ENCODE assay signal across 1 cellular context in the genomic region with DNA sequence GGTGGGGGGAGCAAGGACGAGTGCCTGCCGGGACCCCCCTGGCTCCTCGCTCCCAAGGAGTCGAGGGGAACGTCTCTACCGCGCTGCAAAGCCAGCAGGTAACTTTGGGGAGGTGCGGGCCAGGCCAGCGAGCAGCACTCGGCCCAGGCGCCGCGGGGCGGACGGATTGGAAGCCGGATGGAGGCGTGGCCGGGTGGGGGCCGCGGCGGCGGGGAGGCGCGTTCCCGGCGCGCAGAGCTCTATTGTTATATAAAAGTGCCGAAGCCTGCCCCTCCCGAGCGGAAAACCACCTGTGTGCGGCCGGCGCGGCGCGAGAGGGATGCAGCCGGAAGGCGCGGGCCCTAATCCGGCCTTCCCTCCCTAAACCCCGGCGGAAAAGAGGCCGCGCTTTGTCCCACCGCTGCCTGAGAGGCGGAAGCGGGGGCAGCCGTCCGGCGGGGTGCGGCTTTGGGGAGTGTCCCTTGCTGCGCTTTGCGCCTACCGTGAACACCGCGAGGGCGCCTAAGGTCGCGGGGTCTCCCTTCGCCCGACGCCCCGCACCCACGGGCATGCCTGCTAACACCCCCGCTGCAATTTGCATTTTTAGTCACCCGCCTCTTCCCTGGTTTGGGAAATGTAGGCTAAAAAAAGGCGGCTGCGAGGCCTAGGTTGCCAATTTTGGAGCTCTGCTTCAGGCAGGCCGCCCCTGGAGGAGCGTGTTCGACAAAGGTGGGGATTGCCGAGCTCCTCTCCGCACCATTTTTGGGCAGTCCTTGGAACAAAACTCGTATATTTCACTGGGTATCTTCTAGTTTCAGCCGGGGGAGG.
TF ChIP-seq lines count a peak whose summit lies in the region.

No MANE protein-coding gene starts in this region.

TF ChIP-seq in HepG2, 621 proteins besides CTCF, POLR2A, EP300 and RAD21 (continued from another document):
- TF ChIP-seq, protein P1, sequence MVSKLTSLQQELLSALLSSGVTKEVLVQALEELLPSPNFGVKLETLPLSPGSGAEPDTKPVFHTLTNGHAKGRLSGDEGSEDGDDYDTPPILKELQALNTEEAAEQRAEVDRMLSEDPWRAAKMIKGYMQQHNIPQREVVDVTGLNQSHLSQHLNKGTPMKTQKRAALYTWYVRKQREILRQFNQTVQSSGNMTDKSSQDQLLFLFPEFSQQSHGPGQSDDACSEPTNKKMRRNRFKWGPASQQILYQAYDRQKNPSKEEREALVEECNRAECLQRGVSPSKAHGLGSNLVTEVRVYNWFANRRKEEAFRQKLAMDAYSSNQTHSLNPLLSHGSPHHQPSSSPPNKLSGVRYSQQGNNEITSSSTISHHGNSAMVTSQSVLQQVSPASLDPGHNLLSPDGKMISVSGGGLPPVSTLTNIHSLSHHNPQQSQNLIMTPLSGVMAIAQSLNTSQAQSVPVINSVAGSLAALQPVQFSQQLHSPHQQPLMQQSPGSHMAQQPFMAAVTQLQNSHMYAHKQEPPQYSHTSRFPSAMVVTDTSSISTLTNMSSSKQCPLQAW (CRISPR knock-in tag; IDR thresholded peaks at IDR 0.05), result no peak; the same call in 1 of the 2 replicates
- TF ChIP-seq ZNF205 (CRISPR knock-in tag; IDR thresholded peaks at IDR 0.05) (no peak; the same call in 1 of the 2 replicates), CCDC6 (CRISPR knock-in tag; IDR thresholded peaks at IDR 0.05) (peak; percentile 66), AGO2 (optimal IDR thresholded peaks at IDR 0.05; ENCODE audit: low read depth, low read length) (peak; percentile 97), SNAPC2 (CRISPR knock-in tag; IDR thresholded peaks at IDR 0.05) (peak; percentile 14; the same call in 1 of the 2 replicates), ZNF383 (CRISPR knock-in tag; IDR thresholded peaks at IDR 0.05; ENCODE audit: borderline replicate concordance) (no peak), ZNF501 (CRISPR knock-in tag; IDR thresholded peaks at IDR 0.05) (peak; percentile 64), HOXA7 (CRISPR knock-in tag; IDR thresholded peaks at IDR 0.05) (no peak), NFYC (CRISPR knock-in tag; IDR thresholded peaks at IDR 0.05) (no peak), PAWR (CRISPR knock-in tag; IDR thresholded peaks at IDR 0.05; ENCODE audit: borderline replicate concordance) (no peak), ZC3H13 (CRISPR knock-in tag; IDR thresholded peaks at IDR 0.05) (peak; percentile 80; the same call in 1 of the 2 replicates), ZFY (CRISPR knock-in tag; IDR thresholded peaks at IDR 0.05) (peak; percentile 85), KDM1A (CRISPR knock-in tag; IDR thresholded peaks at IDR 0.05) (no peak; the same call in 1 of the 2 replicates), THYN1 (CRISPR knock-in tag; IDR thresholded peaks at IDR 0.05; ENCODE audit: borderline replicate concordance, low read depth) (peak; percentile 49; the same call in 1 of the 2 replicates), ZNF878 (CRISPR knock-in tag; IDR thresholded peaks at IDR 0.05) (peak; percentile 72; the same call in 1 of the 2 replicates), DR1 (CRISPR knock-in tag; IDR thresholded peaks at IDR 0.05) (peak; percentile 8; the same call in 1 of the 2 replicates), ZNF460 (CRISPR knock-in tag; IDR thresholded peaks at IDR 0.05; ENCODE audit: borderline replicate concordance) (0 out of 2 replicates have a peak, but pooled peaks have one; percentile 29), MED8 (CRISPR knock-in tag; IDR thresholded peaks at IDR 0.05; ENCODE audit: insufficient replicate concordance) (peak; percentile 96), ZNF446 (CRISPR knock-in tag; IDR thresholded peaks at IDR 0.05) (no peak), TCF7 (IDR thresholded peaks at IDR 0.05; ENCODE audit: low read depth) (peak; percentile 85), ZNF432 (CRISPR knock-in tag; IDR thresholded peaks at IDR 0.05; ENCODE audit: borderline replicate concordance) (no peak), ZNF772 (CRISPR knock-in tag; IDR thresholded peaks at IDR 0.05) (peak; percentile 40; the same call in 1 of the 2 replicates), CENPX (CRISPR knock-in tag; IDR thresholded peaks at IDR 0.05) (no peak), ZBTB21 (CRISPR knock-in tag; IDR thresholded peaks at IDR 0.05) (no peak; the same call in 1 of the 2 replicates), ZNF562 (CRISPR knock-in tag; IDR thresholded peaks at IDR 0.05; ENCODE audit: borderline replicate concordance) (peak; percentile 29; the same call in 1 of the 2 replicates), HOXA5 (CRISPR knock-in tag; IDR thresholded peaks at IDR 0.05) (no peak), ZKSCAN1 (IDR thresholded peaks at IDR 0.05; ENCODE audit: low read length) (no peak), KLF12 (CRISPR knock-in tag; IDR thresholded peaks at IDR 0.05; ENCODE audit: borderline replicate concordance) (no peak; the same call in none of the 2 replicates), SP140L (CRISPR knock-in tag; IDR thresholded peaks at IDR 0.05; ENCODE audit: borderline replicate concordance) (no peak), AGO1 (IDR thresholded peaks at IDR 0.05; ENCODE audit: low read depth, low read length, poor library complexity, severe bottlenecking) (no peak)
- TF ChIP-seq, protein P2, sequence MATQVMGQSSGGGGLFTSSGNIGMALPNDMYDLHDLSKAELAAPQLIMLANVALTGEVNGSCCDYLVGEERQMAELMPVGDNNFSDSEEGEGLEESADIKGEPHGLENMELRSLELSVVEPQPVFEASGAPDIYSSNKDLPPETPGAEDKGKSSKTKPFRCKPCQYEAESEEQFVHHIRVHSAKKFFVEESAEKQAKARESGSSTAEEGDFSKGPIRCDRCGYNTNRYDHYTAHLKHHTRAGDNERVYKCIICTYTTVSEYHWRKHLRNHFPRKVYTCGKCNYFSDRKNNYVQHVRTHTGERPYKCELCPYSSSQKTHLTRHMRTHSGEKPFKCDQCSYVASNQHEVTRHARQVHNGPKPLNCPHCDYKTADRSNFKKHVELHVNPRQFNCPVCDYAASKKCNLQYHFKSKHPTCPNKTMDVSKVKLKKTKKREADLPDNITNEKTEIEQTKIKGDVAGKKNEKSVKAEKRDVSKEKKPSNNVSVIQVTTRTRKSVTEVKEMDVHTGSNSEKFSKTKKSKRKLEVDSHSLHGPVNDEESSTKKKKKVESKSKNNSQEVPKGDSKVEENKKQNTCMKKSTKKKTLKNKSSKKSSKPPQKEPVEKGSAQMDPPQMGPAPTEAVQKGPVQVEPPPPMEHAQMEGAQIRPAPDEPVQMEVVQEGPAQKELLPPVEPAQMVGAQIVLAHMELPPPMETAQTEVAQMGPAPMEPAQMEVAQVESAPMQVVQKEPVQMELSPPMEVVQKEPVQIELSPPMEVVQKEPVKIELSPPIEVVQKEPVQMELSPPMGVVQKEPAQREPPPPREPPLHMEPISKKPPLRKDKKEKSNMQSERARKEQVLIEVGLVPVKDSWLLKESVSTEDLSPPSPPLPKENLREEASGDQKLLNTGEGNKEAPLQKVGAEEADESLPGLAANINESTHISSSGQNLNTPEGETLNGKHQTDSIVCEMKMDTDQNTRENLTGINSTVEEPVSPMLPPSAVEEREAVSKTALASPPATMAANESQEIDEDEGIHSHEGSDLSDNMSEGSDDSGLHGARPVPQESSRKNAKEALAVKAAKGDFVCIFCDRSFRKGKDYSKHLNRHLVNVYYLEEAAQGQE (IDR thresholded peaks at IDR 0.05; ENCODE audit: borderline replicate concordance in 1 of 2, low read depth in 1 of 2, low read length in 2 of 2), result no peak; a peak in 1 of 4 replicates
- TF ChIP-seq, protein P3, sequence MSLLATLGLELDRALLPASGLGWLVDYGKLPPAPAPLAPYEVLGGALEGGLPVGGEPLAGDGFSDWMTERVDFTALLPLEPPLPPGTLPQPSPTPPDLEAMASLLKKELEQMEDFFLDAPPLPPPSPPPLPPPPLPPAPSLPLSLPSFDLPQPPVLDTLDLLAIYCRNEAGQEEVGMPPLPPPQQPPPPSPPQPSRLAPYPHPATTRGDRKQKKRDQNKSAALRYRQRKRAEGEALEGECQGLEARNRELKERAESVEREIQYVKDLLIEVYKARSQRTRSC (CRISPR knock-in tag; IDR thresholded peaks at IDR 0.05; ENCODE audit: low read depth), result no peak
- TF ChIP-seq, protein P4, sequence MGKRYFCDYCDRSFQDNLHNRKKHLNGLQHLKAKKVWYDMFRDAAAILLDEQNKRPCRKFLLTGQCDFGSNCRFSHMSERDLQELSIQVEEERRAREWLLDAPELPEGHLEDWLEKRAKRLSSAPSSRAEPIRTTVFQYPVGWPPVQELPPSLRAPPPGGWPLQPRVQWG (CRISPR knock-in tag; IDR thresholded peaks at IDR 0.05; ENCODE audit: borderline replicate concordance, low read depth), result no peak
- TF ChIP-seq, protein P5, sequence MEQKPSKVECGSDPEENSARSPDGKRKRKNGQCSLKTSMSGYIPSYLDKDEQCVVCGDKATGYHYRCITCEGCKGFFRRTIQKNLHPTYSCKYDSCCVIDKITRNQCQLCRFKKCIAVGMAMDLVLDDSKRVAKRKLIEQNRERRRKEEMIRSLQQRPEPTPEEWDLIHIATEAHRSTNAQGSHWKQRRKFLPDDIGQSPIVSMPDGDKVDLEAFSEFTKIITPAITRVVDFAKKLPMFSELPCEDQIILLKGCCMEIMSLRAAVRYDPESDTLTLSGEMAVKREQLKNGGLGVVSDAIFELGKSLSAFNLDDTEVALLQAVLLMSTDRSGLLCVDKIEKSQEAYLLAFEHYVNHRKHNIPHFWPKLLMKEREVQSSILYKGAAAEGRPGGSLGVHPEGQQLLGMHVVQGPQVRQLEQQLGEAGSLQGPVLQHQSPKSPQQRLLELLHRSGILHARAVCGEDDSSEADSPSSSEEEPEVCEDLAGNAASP (CRISPR knock-in tag; IDR thresholded peaks at IDR 0.05; ENCODE audit: borderline replicate concordance), result peak; percentile 95; the same call in 1 of the 2 replicates
- TF ChIP-seq, protein P6, sequence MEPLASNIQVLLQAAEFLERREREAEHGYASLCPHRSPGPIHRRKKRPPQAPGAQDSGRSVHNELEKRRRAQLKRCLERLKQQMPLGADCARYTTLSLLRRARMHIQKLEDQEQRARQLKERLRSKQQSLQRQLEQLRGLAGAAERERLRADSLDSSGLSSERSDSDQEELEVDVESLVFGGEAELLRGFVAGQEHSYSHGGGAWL (CRISPR knock-in tag; IDR thresholded peaks at IDR 0.05), result peak; percentile 45; the same call in 1 of the 2 replicates
